In the genomic region with DNA sequence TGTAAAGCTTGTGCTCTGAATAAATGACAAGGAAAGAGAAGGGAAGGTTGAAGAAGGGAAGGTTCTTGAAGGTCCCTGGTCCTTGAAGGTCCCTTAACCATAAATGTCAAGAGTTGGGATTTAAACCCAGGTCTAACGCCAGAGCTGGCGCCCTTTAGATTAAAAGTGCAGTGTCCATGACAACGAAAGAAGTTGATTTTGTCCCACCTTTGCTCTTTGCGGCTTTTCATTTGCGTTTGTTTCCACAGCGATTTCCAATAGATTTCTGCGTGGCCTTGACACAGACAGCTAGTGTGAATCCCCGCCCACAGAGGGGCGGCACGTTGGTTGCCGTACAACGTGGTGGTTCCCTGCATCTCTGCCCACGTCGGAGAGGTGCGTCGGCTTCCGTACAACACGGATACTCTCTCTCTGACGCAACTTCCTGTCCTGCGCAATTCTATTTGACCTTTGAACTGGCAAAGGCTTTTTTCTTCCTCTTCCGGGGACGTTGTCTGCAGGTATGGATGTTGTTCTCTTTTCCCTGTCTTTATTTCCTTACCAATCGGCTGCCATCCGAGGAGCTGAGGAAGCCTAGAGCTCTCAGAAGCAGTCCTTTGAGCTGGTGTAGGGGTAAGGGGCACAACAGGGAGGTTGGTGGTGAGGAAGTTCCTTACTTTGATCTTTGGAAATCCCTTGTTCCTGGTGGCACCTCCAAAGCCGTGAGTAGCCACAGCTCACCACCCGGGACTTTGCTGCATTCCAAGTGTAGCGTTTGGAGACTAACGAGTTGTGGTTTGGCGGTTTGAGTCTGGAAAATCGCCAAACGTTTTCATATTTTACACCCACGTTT, we compare ENCODE assay signal across 8 cellular contexts. TPM values are rescaled to one million over a fixed set of nuclear protein-coding genes. Genes with fewer than 3 reads are reported as not detected.
DNase-seq lines count a peak whose midpoint lies in the region; ATAC-seq and TF ChIP-seq lines count a peak whose summit lies in the region.

A gene (plus strand): TSS at position 476 of the 832 bp plus-strand sequence. CDS start 1,384 bp downstream, outside the sequence.

- no peak within 1 kb of the TSS for H2BK15ac ChIP-seq in IMR-90 (ENCODE audit: low read depth, low read length)

- H3K14ac ChIP-seq in IMR-90 (replicated peaks; ENCODE audit: low read depth, low read length): peak within 1 kb of the TSS; percentile 94

- H4K91ac ChIP-seq in IMR-90 (ENCODE audit: insufficient read depth, low read depth, low read length): peak within 1 kb of the TSS; percentile 68

- peak within 1 kb of the TSS; percentile 86 for H3K9ac ChIP-seq in IMR-90 (ENCODE audit: low read depth, low read length)

- ATAC-seq in GM21528 (IDR thresholded peaks at IDR 0.05; ENCODE audit: low FRiP score, unreplicated experiment) (peak; percentile 99), IMR-90 (ENCODE audit: low read depth) (peak; percentile 100)

- H4K20me1 ChIP-seq in IMR-90 (ENCODE audit: insufficient read depth, low read length): peaks cover 39% of the 10 kb centered on the region

- no TSS peak for BruUV-seq in IMR-90 (replicated peaks; lab: Mats Ljungman, UMichigan)

- no peaks in the 10 kb centered on the region; the same call in 1 of the 2 replicates for H3K9me1 ChIP-seq in IMR-90 (ENCODE audit: insufficient read depth, low read length)

- H3K27ac ChIP-seq in IMR-90 (ENCODE audit: insufficient read depth, low read length): peak within 1 kb of the TSS; percentile 69

- WGBS in IMR-90 (ENCODE audit: extremely low coverage in 2 of 2, insufficient read length in 1 of 2), 2 experiments: 1% methylated on average over 12 of the region's 32 CpGs; no CpG with 5 or more reads in 1 of the 2 experiments

- peak within 1 kb of the TSS; percentile 93 for H2AFZ ChIP-seq in IMR-90 (replicated peaks; ENCODE audit: low read length, poor library complexity)

- no peak within 1 kb of the TSS for H2BK20ac ChIP-seq in IMR-90 (ENCODE audit: low read depth, low read length)

- peak within 1 kb of the TSS; percentile 31 for H3K18ac ChIP-seq in IMR-90 (ENCODE audit: low read depth, low read length)

- peak within 1 kb of the TSS; percentile 32 for H2BK120ac ChIP-seq in IMR-90 (ENCODE audit: low read depth, low read length)

- peaks cover 2% of the 10 kb centered on the region; the same call in 1 of the 2 replicates for H3K4me1 ChIP-seq in IMR-90 (ENCODE audit: control insufficient read depth, insufficient read depth, low read length)

- DNase-seq in DMS 273 (lab: John Stamatoyannopoulos, UW; ENCODE audit: unreplicated experiment): peak; percentile 98
- peak; percentile 99 for DNase-seq in IMR-90
- peak; percentile 98 for DNase-seq in OCI-M1 (lab: John Stamatoyannopoulos, UW)
- peak; percentile 97 for DNase-seq in activated T-cell treated with anti-CD3 and anti-CD28 coated beads for 24 hours (ENCODE audit: low read depth)
- peak; percentile 83 for DNase-seq in epidermal melanocyte (ENCODE audit: insufficient read length, low spot score)
- DNase-seq in middle frontal gyrus (ENCODE audit: extremely low spot score, low spot score): peak; percentile 97
- peak; percentile 91 to 93 for DNase-seq in stimulated activated CD8-positive, alpha-beta memory T cell treated with anti-CD3 and anti-CD28 coated beads, Interleukin-2, amount 100 ng/mL, for 48 hours (ENCODE audit: low read depth in 2 of 2)

- H3K56ac ChIP-seq in IMR-90 (ENCODE audit: extremely low read depth, insufficient read depth, low read length): peak within 1 kb of the TSS; percentile 85

- peak within 1 kb of the TSS; percentile 65 for H3K23ac ChIP-seq in IMR-90 (ENCODE audit: low read depth, low read length)

- H2AK5ac ChIP-seq in IMR-90 (ENCODE audit: low read depth, low read length): peak within 1 kb of the TSS; percentile 72

- no peak; the same call in 1 of the 2 replicates for TF ChIP-seq RAD21 in IMR-90 (IDR thresholded peaks at IDR 0.05; ENCODE audit: low read length)

- peak within 1 kb of the TSS; percentile 72 to 92 for H4K8ac ChIP-seq in IMR-90 (ENCODE audit: low read depth in 2 of 2, low read length in 2 of 2)

- H2BK5ac ChIP-seq in IMR-90 (ENCODE audit: low read depth, low read length, poor library complexity, severe bottlenecking): peak within 1 kb of the TSS; percentile 70

- TF ChIP-seq POLR2A in IMR-90 (IDR thresholded peaks at IDR 0.05; ENCODE audit: low read depth, low read length): peak; percentile 96

- dilution Hi-C loops in IMR-90 (cut with HindIII; ENCODE audit: low sequenced_read_pairs, unreplicated experiment): no loop called here

- peak within 1 kb of the TSS; percentile 94 for H2AK9ac ChIP-seq in IMR-90 (replicated peaks; ENCODE audit: low read depth, low read length, poor library complexity)

- peaks cover 11 to 34% of the 10 kb centered on the region in 2 experiments; a peak in 3 of 4 replicates for H3K79me1 ChIP-seq in IMR-90 (ENCODE audit: low read depth in 1 of 2, low read length in 2 of 2)

- POLR2A ChIA-PET in IMR-90 (lab: Charles Lee; ENCODE audit: unreplicated experiment): no interaction called here

- H3K4ac ChIP-seq in IMR-90 (ENCODE audit: low read depth, low read length): peak within 1 kb of the TSS; percentile 81

- no peak for TF ChIP-seq CTCF in IMR-90 (conservative IDR thresholded peaks at IDR 0.05; ENCODE audit: low read depth, low read length)

- intact Hi-C loops in IMR-90 (cut with micrococcal nuclease): loop anchor here (1.0 kb wide), 1 partner anchor 31 kb away; no protein-coding TSS in a partner anchor

- H3K27me3 ChIP-seq in IMR-90 (ENCODE audit: control insufficient read depth, insufficient read depth, low read length): no peaks in the 10 kb centered on the region

- CTCF ChIA-PET in IMR-90 (lab: Yijun Ruan, JAX): interaction anchor here (0.6 to 0.9 kb wide), 2 partner anchors 17 to 439 kb away, joined by 3 to 4 read pairs; no protein-coding TSS in a partner anchor

- peak within 1 kb of the TSS; percentile 100 for H3K4me2 ChIP-seq in IMR-90 (ENCODE audit: low read depth, low read length)

- H3K4me3 ChIP-seq in IMR-90 (ENCODE audit: insufficient read depth, low read depth, low read length): peak within 1 kb of the TSS; percentile 78

- H3K36me3 ChIP-seq in IMR-90 (ENCODE audit: control insufficient read depth, insufficient read depth, low read length): peaks cover 19% of the 10 kb centered on the region

- H3K9me3 ChIP-seq in IMR-90 (ENCODE audit: control insufficient read depth, insufficient read depth, low read length): no peaks in the 10 kb centered on the region

- in situ Hi-C loops in IMR-90 (cut with MboI; ENCODE audit: low sequenced_read_pairs): no loop called here

- peak within 1 kb of the TSS; percentile 85 for H4K5ac ChIP-seq in IMR-90 (ENCODE audit: low read depth, low read length)

TF ChIP-seq in IMR-90, 13 proteins besides CTCF, POLR2A, EP300 and RAD21:
- TF ChIP-seq MXI1 (IDR thresholded peaks at IDR 0.05; ENCODE audit: borderline replicate concordance, low read depth, low read length) (peak; percentile 73; the same call in 1 of the 2 replicates), CEBPB (IDR thresholded peaks at IDR 0.05; ENCODE audit: low read depth, low read length) (peak; percentile 95), MAFK (IDR thresholded peaks at IDR 0.05; ENCODE audit: low read depth, low read length) (no peak), CHD1 (IDR thresholded peaks at IDR 0.05; ENCODE audit: low read depth, low read length) (no peak)

RNA-seq across cellular contexts. Expression of the gene that starts here (rescaled TPM):
- total RNA-seq in IMR-90 (2012; rRNA removed): 590 and 1,435 TPM in 2 replicates
- 1,750 and 2,037 TPM in 2 replicates for polyA plus RNA-seq in IMR-90 (2012; rRNA removed)
- polyA plus RNA-seq in IMR-90 (2012; cell fraction: cytosol; rRNA removed): 1,118 and 2,262 TPM in 2 replicates
- 121 and 956 TPM in 2 replicates for polyA plus RNA-seq in IMR-90 (2012; cell fraction: nucleus; rRNA removed; ENCODE audit: low replicate concordance)

Comparison
In these comparisons a context has a peak if more than half of its experiments do, and no peak if none do; other contexts are left out.
1. Peak in every context shown above with its lines: DNase-seq, ATAC-seq, H3K4me3 ChIP-seq and H3K27ac ChIP-seq.